In the genomic region with DNA sequence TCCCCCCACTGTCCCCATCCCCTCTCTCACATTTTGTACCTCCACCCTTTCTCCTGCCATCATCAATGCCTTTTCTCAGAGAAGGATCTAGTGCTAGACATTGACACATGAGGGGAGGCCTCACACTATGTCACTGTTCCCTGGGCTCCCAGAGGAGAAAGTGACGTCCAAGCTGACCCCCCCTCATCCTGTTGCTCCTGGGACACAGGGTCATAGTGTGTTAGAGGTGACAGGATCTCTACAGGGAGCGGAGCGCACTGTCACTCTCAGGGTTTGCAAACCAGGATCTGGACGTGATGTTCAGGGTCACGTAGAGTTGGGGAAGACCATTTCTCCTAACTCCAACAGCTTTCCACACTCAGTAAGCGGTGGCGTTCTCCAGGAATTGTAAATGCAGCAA, we compare ENCODE assay signal across 14 cellular contexts. TPM values are rescaled to one million over a fixed set of nuclear protein-coding genes. Genes with fewer than 3 reads are reported as not detected.
"Had no signal": no experiment of that assay in that cellular context is flagged by ENCODE, and none has a peak within 500 bp of the region (broad histone marks: within the 10 kb centered on the region; RNA-seq: fewer than 3 reads in every experiment).

No MANE protein-coding gene starts in this region.

- H3K4me1 ChIP-seq: prostate gland had no signal

- ATAC-seq: activated CD4-positive, CD25-positive, alpha-beta regulatory T cell treated with anti-CD3 and anti-CD28 coated beads, Interleukin-2, amount 50 U/mL, for 24 hours had no signal

- DNase-seq: activated CD4-positive, alpha-beta T cell treated with anti-CD3 and anti-CD28 coated beads, Interleukin-2, amount 50 U/mL, for 4 hours; activated CD8-positive, alpha-beta memory T cell treated with anti-CD3 and anti-CD28 coated beads, Interleukin-2, amount 10 ng/mL, durations not matched to agents 7 days and 5 days; activated gamma-delta T cell; activated T-cell treated with anti-CD3 and anti-CD28 coated beads, Interleukin-2, amount 50 U/mL, for 24 hours; esophagus squamous epithelium; immature natural killer cell; naive thymus-derived CD4-positive, alpha-beta T cell; sigmoid colon; stimulated activated CD4-positive, alpha-beta T cell treated with anti-CD3 and anti-CD28 coated beads, Interleukin-2, amount 100 ng/mL, for 24 hours; stimulated activated naive CD4-positive, alpha-beta T cell treated with Interleukin-2 at 50 U/mL for 16 hours had no signal

- H3K36me3 ChIP-seq: esophagus squamous epithelium, lower lobe of right lung, prostate gland, sigmoid colon, suprapubic skin had no signal

- H3K4me3 ChIP-seq: esophagus squamous epithelium, lower lobe of right lung, prostate gland, sigmoid colon, suprapubic skin had no signal

- H3K9me3 ChIP-seq: esophagus squamous epithelium, lower lobe of right lung, prostate gland, sigmoid colon, suprapubic skin had no signal

- H3K27ac ChIP-seq: esophagus squamous epithelium, prostate gland, sigmoid colon, suprapubic skin had no signal

RNA-seq across cellular contexts. Expression of a gene that starts 2.6 kb away (rescaled TPM):
- total RNA-seq: activated CD8-positive, alpha-beta memory T cell treated with anti-CD3 and anti-CD28 coated beads, Interleukin-2, amount 10 ng/mL, durations not matched to agents 7 days and 5 days; sigmoid colon had no signal
- polyA plus RNA-seq: immature natural killer cell had no signal
